Comparison of ENCODE assay signal across 5 cellular contexts in the genomic region with DNA sequence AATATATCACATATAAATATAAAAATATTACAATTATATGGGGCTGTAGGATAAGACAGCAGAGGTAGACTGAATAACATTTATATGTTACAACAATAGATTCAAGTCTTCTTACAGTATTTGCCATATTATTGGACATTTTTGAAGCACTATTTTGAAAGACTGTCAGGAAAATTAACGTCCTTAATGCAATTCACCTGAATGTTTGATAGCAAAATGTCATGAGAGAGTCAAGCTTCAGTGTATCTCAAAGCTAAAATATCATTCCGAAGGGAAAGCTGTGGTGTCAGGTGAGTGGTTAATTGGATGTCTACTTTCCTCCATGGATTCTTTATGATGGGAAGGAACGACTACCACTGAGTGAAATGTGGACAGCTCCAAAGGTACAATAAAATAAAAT.
"Had no signal": no experiment of that assay in that cellular context is flagged by ENCODE, and none has a peak within 500 bp of the region (broad histone marks: within the 10 kb centered on the region; RNA-seq: fewer than 3 reads in every experiment).

No MANE protein-coding gene starts in this region.

- DNase-seq: IMR-90, KBM-7, KG1 had no signal

- H3K27ac ChIP-seq: HL-60 had no signal

- H3K4me3 ChIP-seq: K562 had no signal
